In the genomic region with DNA sequence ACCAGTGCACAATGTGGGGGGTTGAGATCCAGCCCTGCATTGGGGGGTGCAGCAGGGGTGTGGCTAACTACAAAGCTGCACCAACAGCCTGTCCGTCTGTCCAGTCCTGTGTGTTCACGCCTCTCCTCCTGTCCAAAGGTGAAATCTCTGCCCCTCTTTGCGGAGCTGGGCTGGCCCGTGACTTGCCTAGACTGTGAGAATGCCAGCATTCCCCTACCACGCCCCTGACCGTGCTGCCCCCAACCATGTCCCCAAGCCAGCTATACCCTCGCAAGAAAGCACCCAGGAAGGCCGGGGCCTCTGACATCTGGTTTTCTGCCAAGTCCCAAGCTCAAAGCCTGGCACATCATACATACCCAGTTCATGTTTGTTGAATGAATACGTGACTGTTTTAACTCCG, we compare ENCODE assay signal across 31 cellular contexts. TPM values are rescaled to one million over a fixed set of nuclear protein-coding genes. Genes with fewer than 3 reads are reported as not detected.
"Had no signal": no experiment of that assay in that cellular context is flagged by ENCODE, and none has a peak within 500 bp of the region (broad histone marks: within the 10 kb centered on the region; RNA-seq: fewer than 3 reads in every experiment).

No MANE protein-coding gene starts in this region.

- H3K9me3 Mint-ChIP-seq: dendritic cell treated with granulocyte-macrophage colony-stimulating factor and Interleukin-4, amounts not matched to agents 40 ng/mL and 50 ng/mL, for 4 days; effector memory CD8-positive, alpha-beta T cell; endodermal cell; mesothelial cell of epicardium had no signal

- H3K9me3 ChIP-seq: colonic mucosa, esophagus squamous epithelium, gastrocnemius medialis, heart right ventricle, left ventricle myocardium inferior, lower lobe of right lung, mucosa of descending colon had no signal

- H3K4me3 Mint-ChIP-seq: dendritic cell treated with granulocyte-macrophage colony-stimulating factor and Interleukin-4, amounts not matched to agents 40 ng/mL and 50 ng/mL, for 4 days; effector memory CD8-positive, alpha-beta T cell; endodermal cell; mesothelial cell of epicardium had no signal

- H3K36me3 Mint-ChIP-seq: mesothelial cell of epicardium had no signal

- H3K27ac Mint-ChIP-seq: dendritic cell treated with granulocyte-macrophage colony-stimulating factor and Interleukin-4, amounts not matched to agents 40 ng/mL and 50 ng/mL, for 4 days; endodermal cell; mesothelial cell of epicardium had no signal

- ATAC-seq: esophagus mucosa, gastrocnemius medialis, left colon, left lobe of liver, lower lobe of right lung, mucosa of descending colon had no signal

- DNase-seq: colonic mucosa; cortex of kidney; effector CD8-positive, alpha-beta T cell; effector memory CD8-positive, alpha-beta T cell; endodermal cell; erythroblast; esophagus squamous epithelium; foreskin fibroblast; foreskin melanocyte; gastrocnemius medialis; glutamatergic neuron; head of caudate nucleus; heart right ventricle; hippocampal formation; kidney; kidney glomerular epithelial cell; left colon; left ventricle myocardium inferior; lower lobe of right lung; mesenchymal stem cell; mucosa of descending colon had no signal

- H3K27ac ChIP-seq: colonic mucosa, epithelial cell of prostate, esophagus squamous epithelium, gastrocnemius medialis, heart right ventricle, left ventricle myocardium inferior, lower lobe of right lung had no signal

- H3K36me3 ChIP-seq: colonic mucosa, esophagus squamous epithelium, gastrocnemius medialis, heart right ventricle, left ventricle myocardium inferior, lower lobe of right lung had no signal

- H3K4me3 ChIP-seq: colonic mucosa, esophagus squamous epithelium, gastrocnemius medialis, heart right ventricle, left ventricle myocardium inferior, lower lobe of right lung, mucosa of descending colon had no signal

- H3K27me3 ChIP-seq: colonic mucosa, gastrocnemius medialis had no signal

- H3K27me3 Mint-ChIP-seq: effector memory CD8-positive, alpha-beta T cell had no signal

RNA-seq across cellular contexts. Expression of a gene that starts 19.5 kb away (rescaled TPM):
- total RNA-seq: dermis microvascular lymphatic vessel endothelial cell, endodermal cell, gastrocnemius medialis, glomerular endothelial cell, heart right ventricle, left ventricle myocardium inferior, lung microvascular endothelial cell, mesenteric fat pad, mesothelial cell of epicardium, myocyte had no signal
- polyA plus RNA-seq: heart right ventricle had no signal
